In genomic region chr19:33905473-33905936, GRCh38 we compare ENCODE assay signal across 8 cellular contexts.
A peak's percentile ranks its signal among the peaks of the same experiment; 100 is the strongest.
DNase-seq lines count a peak whose midpoint lies in the region; ATAC-seq and TF ChIP-seq lines count a peak whose summit lies in the region.

No MANE protein-coding gene starts in this region.

- no TSS peak for BruUV-seq in OCI-LY7 (replicated peaks; lab: Mats Ljungman, UMichigan)

- H3K9me3 ChIP-seq in right lobe of liver = no peaks in the 10 kb centered on the region
- no peaks in the 10 kb centered on the region for H3K9me3 ChIP-seq in thyroid gland
- no peaks in the 10 kb centered on the region for H3K9me3 ChIP-seq in OCI-LY7 (ENCODE audit: low read length)

- H3K4me1 Mint-ChIP-seq in dendritic cell treated with granulocyte-macrophage colony-stimulating factor and Interleukin-4, amounts not matched to agents 40 ng/mL and 50 ng/mL, for 4 days (ENCODE audit: low read depth) = peaks cover 6% of the 10 kb centered on the region

- DNase-seq in NCI-H748 (lab: John Stamatoyannopoulos, UW; ENCODE audit: unreplicated experiment) (peak; percentile 30), NCI-H748 treated with DMSO at 0.1 percent for 48 hours (lab: John Stamatoyannopoulos, UW) (no peak), right lobe of liver (peak in 2 of 3 donors; percentile 38 to 50), thyroid gland (peak; percentile 10 to 23), OCI-LY7 (ENCODE audit: low spot score) (no peak), nucleus accumbens (lab: John Stamatoyannopoulos, UW) (no peak), NCI-H345 (lab: John Stamatoyannopoulos, UW) (no peak)

- no peaks in the 10 kb centered on the region for H3K36me3 ChIP-seq in right lobe of liver
- no peaks in the 10 kb centered on the region for H3K36me3 ChIP-seq in thyroid gland
- no peaks in the 10 kb centered on the region for H3K36me3 ChIP-seq in OCI-LY7 (ENCODE audit: insufficient read depth, low read length)

- intact Hi-C loops in dendritic cell treated with granulocyte-macrophage colony-stimulating factor and Interleukin-4, amounts not matched to agents 40 ng/mL and 50 ng/mL, for 4 days (cut with micrococcal nuclease) = no loop called here
- intact Hi-C loops in right lobe of liver (cut with DNase I) (no loop called here), thyroid gland (cut with DNase I) (loop anchor here (5.0 kb wide), 1 partner anchor 103 kb away; no protein-coding TSS in a partner anchor), OCI-LY7 (cut with micrococcal nuclease; ENCODE audit: unreplicated experiment) (no loop called here)

- no peak overlapping the region for H3K4me2 ChIP-seq in OCI-LY7 (ENCODE audit: low read length)

- no peaks in the 10 kb centered on the region for H3K9me3 Mint-ChIP-seq in dendritic cell treated with granulocyte-macrophage colony-stimulating factor and Interleukin-4, amounts not matched to agents 40 ng/mL and 50 ng/mL, for 4 days

- no peaks in the 10 kb centered on the region for H4K20me1 ChIP-seq in OCI-LY7 (ENCODE audit: insufficient read depth, low read length)

- CTCF ChIA-PET in OCI-LY7 (lab: Charles Lee; ENCODE audit: unreplicated experiment) = no interaction called here

- no peak overlapping the region for H3K27ac Mint-ChIP-seq in dendritic cell treated with granulocyte-macrophage colony-stimulating factor and Interleukin-4, amounts not matched to agents 40 ng/mL and 50 ng/mL, for 4 days

- peaks cover 74% of the 10 kb centered on the region for H3K27me3 Mint-ChIP-seq in dendritic cell treated with granulocyte-macrophage colony-stimulating factor and Interleukin-4, amounts not matched to agents 40 ng/mL and 50 ng/mL, for 4 days

- POLR2A ChIA-PET in OCI-LY7 (lab: Charles Lee) = no interaction called here

- ATAC-seq in right lobe of liver = peak; percentile 12 to 44 (median 35)

- TF ChIP-seq CTCF in right lobe of liver (IDR thresholded peaks at IDR 0.05) (no peak), thyroid gland (IDR thresholded peaks at IDR 0.05) (no peak), OCI-LY7 (conservative IDR thresholded peaks at IDR 0.05; ENCODE audit: low read length) (no peak)

- H3K27me3 ChIP-seq in right lobe of liver (no peaks in the 10 kb centered on the region), thyroid gland (no peaks in the 10 kb centered on the region)

- H3K4me1 ChIP-seq in right lobe of liver (peaks cover 0 to 24% (median 4%) of the 10 kb centered on the region in 4 donors), thyroid gland (peaks cover 6 to 15% of the 10 kb centered on the region in 2 donors), OCI-LY7 (ENCODE audit: insufficient read depth, low read length, poor library complexity, severe bottlenecking) (no peaks in the 10 kb centered on the region)

- no peaks in the 10 kb centered on the region for H3K36me3 Mint-ChIP-seq in dendritic cell treated with granulocyte-macrophage colony-stimulating factor and Interleukin-4, amounts not matched to agents 40 ng/mL and 50 ng/mL, for 4 days (ENCODE audit: low read depth)

- H3K79me2 ChIP-seq in OCI-LY7 (ENCODE audit: insufficient read depth, low read depth, low read length) = no peaks in the 10 kb centered on the region

- H2AFZ ChIP-seq in OCI-LY7 (ENCODE audit: low read length) = no peak overlapping the region

- H3K27ac ChIP-seq in right lobe of liver = peak overlapping the region in 2 of 3 donors; percentile 73
- H3K27ac ChIP-seq in thyroid gland = peak overlapping the region; percentile 1 to 83 (median 42)
- no peak overlapping the region for H3K27ac ChIP-seq in OCI-LY7 (ENCODE audit: low read depth, low read length, poor library complexity, severe bottlenecking)

- H3K9me2 ChIP-seq in OCI-LY7 (ENCODE audit: insufficient read depth, low read length) = no peaks in the 10 kb centered on the region

- 20% methylated on average over 7 of the region's 26 CpGs for WGBS in right lobe of liver (ENCODE audit: insufficient coverage, low coverage, low lambda C conversion rate, missing lambda C conversion rate)
- WGBS in thyroid gland, 2 donors = 18% methylated on average over 4 of the region's 26 CpGs; no CpG with 5 or more reads in 1 of the 2 donors

- H3K4me3 ChIP-seq in right lobe of liver = peak overlapping the region; percentile 47 to 58 (median 51)
- peak overlapping the region; percentile 12 to 52 (median 36) for H3K4me3 ChIP-seq in thyroid gland (replicated peaks in 1 of 3)
- no peak overlapping the region for H3K4me3 ChIP-seq in OCI-LY7 (ENCODE audit: low read depth, low read length, poor library complexity, severe bottlenecking)

- H3K4me3 Mint-ChIP-seq in dendritic cell treated with granulocyte-macrophage colony-stimulating factor and Interleukin-4, amounts not matched to agents 40 ng/mL and 50 ng/mL, for 4 days = peak overlapping the region; percentile 57

- TF ChIP-seq POLR2A in right lobe of liver (IDR thresholded peaks at IDR 0.05) (no peak), thyroid gland (IDR thresholded peaks at IDR 0.05) (no peak)

Comparison
In these comparisons a context has a peak if more than half of its experiments do, and no peak if none do; other contexts are left out.
1. DNase-seq: peak in NCI-H748 (single experiment), right lobe of liver (2 of 3) and thyroid gland (2 of 2); none in NCI-H748 treated with DMSO at 0.1 percent for 48 hours (single experiment), OCI-LY7 (single experiment), nucleus accumbens (0 of 56) and NCI-H345 (single experiment).